30 cellular contexts compared by ENCODE assay signal in genomic region chr12:67623259-67623658, GRCh38.
"Had no signal": no experiment of that assay in that cellular context is flagged by ENCODE, and none has a peak within 500 bp of the region (broad histone marks: within the 10 kb centered on the region; RNA-seq: fewer than 3 reads in every experiment).

No MANE protein-coding gene starts in this region.

- H3K27ac ChIP-seq: coronary artery, dorsolateral prefrontal cortex, epithelial cell of prostate, esophagus squamous epithelium, gastrocnemius medialis, heart right ventricle, left lung had no signal

- ATAC-seq: effector memory CD8-positive, alpha-beta T cell; esophagus mucosa; gastrocnemius medialis; heart right ventricle; left cardiac atrium; left lung; left ventricle myocardium superior; mucosa of descending colon had no signal

- H3K4me1 ChIP-seq: esophagus squamous epithelium, heart right ventricle, left lung had no signal

- H3K4me3 ChIP-seq: coronary artery, dorsolateral prefrontal cortex, esophagus squamous epithelium, gastrocnemius medialis, heart right ventricle, left lung, lung, mucosa of descending colon had no signal

- H3K36me3 ChIP-seq: esophagus squamous epithelium, gastrocnemius medialis, heart right ventricle, left lung had no signal

- H3K9me3 Mint-ChIP-seq: effector memory CD8-positive, alpha-beta T cell; endodermal cell; mesothelial cell of epicardium had no signal

- H3K4me3 Mint-ChIP-seq: effector memory CD8-positive, alpha-beta T cell; endodermal cell; memory B cell; mesothelial cell of epicardium; naive B cell had no signal

- H3K36me3 Mint-ChIP-seq: memory B cell, mesothelial cell of epicardium, naive B cell had no signal

- H3K4me1 Mint-ChIP-seq: mesothelial cell of epicardium had no signal

- H3K27ac Mint-ChIP-seq: effector memory CD8-positive, alpha-beta T cell; endodermal cell; memory B cell; mesothelial cell of epicardium had no signal

- H3K27me3 Mint-ChIP-seq: effector memory CD8-positive, alpha-beta T cell; memory B cell; naive B cell had no signal

- DNase-seq: dermis blood vessel endothelial cell; effector CD8-positive, alpha-beta T cell; effector memory CD8-positive, alpha-beta T cell; endodermal cell; erythroblast; esophagus squamous epithelium; foreskin fibroblast; foreskin melanocyte; gastrocnemius medialis; glutamatergic neuron; head of caudate nucleus; heart right ventricle; hippocampal formation; left cardiac atrium; left lung; left ventricle myocardium superior; mammary epithelial cell; mucosa of descending colon; naive B cell had no signal

- FAIRE-seq: colon, endometrium, islet of Langerhans, keratinocyte had no signal

- H3K9me3 ChIP-seq: esophagus squamous epithelium, gastrocnemius medialis, heart right ventricle, left lung, mucosa of descending colon had no signal

- H3K27me3 ChIP-seq: dorsolateral prefrontal cortex, esophagus squamous epithelium, gastrocnemius medialis, heart right ventricle, left lung had no signal
